8 cellular contexts compared by ENCODE assay signal in the genomic region with DNA sequence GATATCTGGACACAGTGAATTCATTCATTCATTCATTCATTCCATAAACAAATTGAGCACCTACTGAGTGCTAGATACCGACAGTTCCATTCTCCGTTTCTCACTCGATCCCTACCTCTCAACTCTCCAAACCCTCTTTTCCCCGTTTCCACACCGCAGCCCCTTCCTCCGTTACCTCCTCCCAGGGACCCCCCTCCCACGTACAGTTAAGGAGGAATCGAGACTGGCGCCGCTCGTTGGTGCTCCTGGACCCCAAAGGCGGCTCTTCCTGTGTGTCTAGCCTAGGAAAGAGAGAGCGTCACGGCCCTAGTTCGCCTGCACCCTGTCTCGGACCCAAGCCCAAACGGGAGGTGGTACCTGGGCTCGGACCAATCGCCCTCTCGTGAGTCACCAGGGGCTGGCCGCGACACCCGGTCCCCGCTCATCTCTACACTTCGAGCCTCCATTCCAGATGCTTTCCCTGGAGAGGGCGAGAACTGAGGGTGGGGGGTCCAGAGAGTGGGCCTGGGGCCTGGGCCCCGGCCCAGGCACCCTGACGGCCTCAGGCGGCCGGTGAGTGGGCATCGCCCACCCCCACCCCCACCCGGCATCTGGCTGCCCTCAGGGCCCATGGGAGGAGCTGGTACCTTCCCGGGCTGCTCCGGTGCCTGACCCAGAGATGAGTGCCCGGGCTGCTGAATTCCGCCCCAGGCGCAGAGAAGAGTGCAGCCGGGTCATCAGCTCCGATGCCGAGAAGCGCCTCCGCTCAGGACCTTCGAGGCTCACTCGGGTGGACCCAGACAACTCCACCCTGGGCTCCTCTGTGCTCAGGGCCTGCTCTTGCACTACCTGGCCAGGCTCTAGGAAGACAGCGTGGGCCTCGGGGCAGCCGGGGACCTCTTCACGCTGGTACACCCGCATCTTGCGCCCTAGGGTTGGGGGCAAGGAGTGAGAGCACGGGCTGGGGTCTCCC. TPM values are rescaled to one million over a fixed set of nuclear protein-coding genes. Genes with fewer than 3 reads are reported as not detected.
DNase-seq lines count a peak whose midpoint lies in the region; ATAC-seq and TF ChIP-seq lines count a peak whose summit lies in the region.

No MANE protein-coding gene starts in this region.

- H3K36me3 ChIP-seq in liver (ENCODE audit: control insufficient read depth in 4 of 4, insufficient read depth in 3 of 4, low read depth in 1 of 4, low read length in 3 of 4) (no peaks in the 10 kb centered on the region), upper lobe of left lung (no peaks in the 10 kb centered on the region)

- no peak for TF ChIP-seq EP300 in upper lobe of left lung (IDR thresholded peaks at IDR 0.05)

- H3K27me3 ChIP-seq in liver (ENCODE audit: control insufficient read depth in 4 of 4, insufficient read depth in 4 of 4, low read length in 3 of 4) (no peaks in the 10 kb centered on the region), upper lobe of left lung (no peaks in the 10 kb centered on the region)

- no peak for ATAC-seq in activated naive CD8-positive, alpha-beta T cell treated with anti-CD3 and anti-CD28 coated beads, Interleukin-2, amount 50 U/mL, for 24 hours
- no peak for ATAC-seq in upper lobe of left lung (ENCODE audit: low FRiP score in 2 of 2)

- peaks cover 19% of the 10 kb centered on the region for H3K4me1 Mint-ChIP-seq in activated naive CD4-positive, alpha-beta T cell treated with anti-CD3 and anti-CD28 coated beads, Interleukin-2, amount 10 ng/mL, durations not matched to agents 7 days and 5 days
- peaks cover 9% of the 10 kb centered on the region for H3K4me1 Mint-ChIP-seq in activated naive CD8-positive, alpha-beta T cell treated with anti-CD3 and anti-CD28 coated beads, Interleukin-2, amount 50 U/mL, for 24 hours

- H3K4me3 Mint-ChIP-seq in activated naive CD4-positive, alpha-beta T cell treated with anti-CD3 and anti-CD28 coated beads, Interleukin-2, amount 10 ng/mL, durations not matched to agents 7 days and 5 days = peak overlapping the region; percentile 86
- H3K4me3 Mint-ChIP-seq in activated naive CD8-positive, alpha-beta T cell treated with anti-CD3 and anti-CD28 coated beads, Interleukin-2, amount 50 U/mL, for 24 hours = peak overlapping the region; percentile 83

- peaks cover 0 to 7% (median under 1%) of the 10 kb centered on the region in 4 donors for H3K4me1 ChIP-seq in liver (ENCODE audit: control insufficient read depth in 4 of 4, insufficient read depth in 4 of 4, low read length in 3 of 4)
- peaks cover 8 to 33% (median 18%) of the 10 kb centered on the region in 4 donors for H3K4me1 ChIP-seq in upper lobe of left lung

- CTCF ChIA-PET in activated naive CD4-positive, alpha-beta T cell treated with anti-CD3 and anti-CD28 coated beads, Interleukin-2, amount 10 ng/mL, durations not matched to agents 7 days and 5 days (lab: Charles Lee) = interaction anchor here (0.6 to 1.5 kb wide), 4 partner anchors 10 to 52 kb away, joined by 3 to 6 read pairs (median 3); a partner anchor contains a TSS

- peak overlapping the region in 1 of 2 donors; percentile 42 for H3K9ac ChIP-seq in liver (ENCODE audit: low read depth in 1 of 2, low read length in 2 of 2)

- TF ChIP-seq CTCF in liver (IDR thresholded peaks at IDR 0.05; ENCODE audit: low read depth, low read length, missing input control) = no peak
- no peak for TF ChIP-seq CTCF in upper lobe of left lung (IDR thresholded peaks at IDR 0.05)

- TF ChIP-seq POLR2A in upper lobe of left lung (IDR thresholded peaks at IDR 0.05) = no peak

- H3K36me3 Mint-ChIP-seq in activated naive CD4-positive, alpha-beta T cell treated with anti-CD3 and anti-CD28 coated beads, Interleukin-2, amount 10 ng/mL, durations not matched to agents 7 days and 5 days = peaks cover 5% of the 10 kb centered on the region
- no peaks in the 10 kb centered on the region for H3K36me3 Mint-ChIP-seq in activated naive CD8-positive, alpha-beta T cell treated with anti-CD3 and anti-CD28 coated beads, Interleukin-2, amount 50 U/mL, for 24 hours (ENCODE audit: low read depth)

- WGBS in liver = 79% methylated on average over 51 of the region's 51 CpGs
- WGBS in upper lobe of left lung, 2 donors = 39 to 62% methylated on average over 24 to 51 of the region's 51 CpGs

- H3K27ac ChIP-seq in liver (ENCODE audit: low read depth in 1 of 2, low read length in 2 of 2) (peak overlapping the region; percentile 87 to 89), upper lobe of left lung (peak overlapping the region; percentile 89 to 92 (median 91))

- H3K27me3 Mint-ChIP-seq in activated naive CD4-positive, alpha-beta T cell treated with anti-CD3 and anti-CD28 coated beads, Interleukin-2, amount 10 ng/mL, durations not matched to agents 7 days and 5 days = peaks cover 15% of the 10 kb centered on the region
- H3K27me3 Mint-ChIP-seq in activated naive CD8-positive, alpha-beta T cell treated with anti-CD3 and anti-CD28 coated beads, Interleukin-2, amount 50 U/mL, for 24 hours = no peaks in the 10 kb centered on the region

- H3K4me3 ChIP-seq in liver (ENCODE audit: low read depth in 1 of 3, low read length in 3 of 3) (peak overlapping the region in 1 of 3 donors; percentile 57), upper lobe of left lung (peak overlapping the region; percentile 2 to 72 (median 60))

- peak overlapping the region; percentile 99 for H3K27ac Mint-ChIP-seq in activated naive CD4-positive, alpha-beta T cell treated with anti-CD3 and anti-CD28 coated beads, Interleukin-2, amount 10 ng/mL, durations not matched to agents 7 days and 5 days
- peak overlapping the region; percentile 83 for H3K27ac Mint-ChIP-seq in activated naive CD8-positive, alpha-beta T cell treated with anti-CD3 and anti-CD28 coated beads, Interleukin-2, amount 50 U/mL, for 24 hours

- peak; percentile 44 for DNase-seq in activated naive CD4-positive, alpha-beta T cell treated with anti-CD3 and anti-CD28 coated beads, Interleukin-2, amount 10 ng/mL, durations not matched to agents 7 days and 5 days
- DNase-seq in activated naive CD4-positive, alpha-beta T cell (lab: John Stamatoyannopoulos, UW) = no peak
- DNase-seq in activated naive CD8-positive, alpha-beta T cell treated with anti-CD3 and anti-CD28 coated beads, Interleukin-2, amount 50 U/mL, for 24 hours = peak; percentile 22
- DNase-seq in upper lobe of left lung = peak in 1 of 2 donors; percentile 79
- no peak for DNase-seq in MV-4-11 (lab: John Stamatoyannopoulos, UW)
- DNase-seq in 8988T = no peak
- no peak for DNase-seq in activated CD4-positive, CD25-positive, alpha-beta regulatory T cell treated with anti-CD3 and anti-CD28 coated beads, Interleukin-2, amount 50 U/mL, for 72 hours

- no peaks in the 10 kb centered on the region for H3K9me3 Mint-ChIP-seq in activated naive CD4-positive, alpha-beta T cell treated with anti-CD3 and anti-CD28 coated beads, Interleukin-2, amount 10 ng/mL, durations not matched to agents 7 days and 5 days
- no peaks in the 10 kb centered on the region for H3K9me3 Mint-ChIP-seq in activated naive CD8-positive, alpha-beta T cell treated with anti-CD3 and anti-CD28 coated beads, Interleukin-2, amount 50 U/mL, for 24 hours

- H3K9me3 ChIP-seq in liver (ENCODE audit: control insufficient read depth in 4 of 4, low read length in 3 of 4) (no peaks in the 10 kb centered on the region), upper lobe of left lung (no peaks in the 10 kb centered on the region)

- TF ChIP-seq RAD21 in liver (IDR thresholded peaks at IDR 0.05) = no peak

TF ChIP-seq in liver, 16 proteins besides CTCF, POLR2A, EP300 and RAD21 (continues in another document):
- TF ChIP-seq FOXA2 (IDR thresholded peaks at IDR 0.05) (no peak), HNF4G (IDR thresholded peaks at IDR 0.05) (no peak), EGR1 (IDR thresholded peaks at IDR 0.05; ENCODE audit: low read depth in 2 of 2) (no peak), RXRA (IDR thresholded peaks at IDR 0.05) (no peak), SP1 (IDR thresholded peaks at IDR 0.05) (no peak), NR2F2 (IDR thresholded peaks at IDR 0.05) (no peak), YY1 (IDR thresholded peaks at IDR 0.05) (no peak), TAF1 (conservative IDR thresholded peaks at IDR 0.05) (no peak), FOXA1 (IDR thresholded peaks at IDR 0.05) (no peak), JUND (IDR thresholded peaks at IDR 0.05) (no peak)
- TF ChIP-seq, protein P1, sequence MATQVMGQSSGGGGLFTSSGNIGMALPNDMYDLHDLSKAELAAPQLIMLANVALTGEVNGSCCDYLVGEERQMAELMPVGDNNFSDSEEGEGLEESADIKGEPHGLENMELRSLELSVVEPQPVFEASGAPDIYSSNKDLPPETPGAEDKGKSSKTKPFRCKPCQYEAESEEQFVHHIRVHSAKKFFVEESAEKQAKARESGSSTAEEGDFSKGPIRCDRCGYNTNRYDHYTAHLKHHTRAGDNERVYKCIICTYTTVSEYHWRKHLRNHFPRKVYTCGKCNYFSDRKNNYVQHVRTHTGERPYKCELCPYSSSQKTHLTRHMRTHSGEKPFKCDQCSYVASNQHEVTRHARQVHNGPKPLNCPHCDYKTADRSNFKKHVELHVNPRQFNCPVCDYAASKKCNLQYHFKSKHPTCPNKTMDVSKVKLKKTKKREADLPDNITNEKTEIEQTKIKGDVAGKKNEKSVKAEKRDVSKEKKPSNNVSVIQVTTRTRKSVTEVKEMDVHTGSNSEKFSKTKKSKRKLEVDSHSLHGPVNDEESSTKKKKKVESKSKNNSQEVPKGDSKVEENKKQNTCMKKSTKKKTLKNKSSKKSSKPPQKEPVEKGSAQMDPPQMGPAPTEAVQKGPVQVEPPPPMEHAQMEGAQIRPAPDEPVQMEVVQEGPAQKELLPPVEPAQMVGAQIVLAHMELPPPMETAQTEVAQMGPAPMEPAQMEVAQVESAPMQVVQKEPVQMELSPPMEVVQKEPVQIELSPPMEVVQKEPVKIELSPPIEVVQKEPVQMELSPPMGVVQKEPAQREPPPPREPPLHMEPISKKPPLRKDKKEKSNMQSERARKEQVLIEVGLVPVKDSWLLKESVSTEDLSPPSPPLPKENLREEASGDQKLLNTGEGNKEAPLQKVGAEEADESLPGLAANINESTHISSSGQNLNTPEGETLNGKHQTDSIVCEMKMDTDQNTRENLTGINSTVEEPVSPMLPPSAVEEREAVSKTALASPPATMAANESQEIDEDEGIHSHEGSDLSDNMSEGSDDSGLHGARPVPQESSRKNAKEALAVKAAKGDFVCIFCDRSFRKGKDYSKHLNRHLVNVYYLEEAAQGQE (IDR thresholded peaks at IDR 0.05) = no peak
- TF ChIP-seq, protein P2, sequence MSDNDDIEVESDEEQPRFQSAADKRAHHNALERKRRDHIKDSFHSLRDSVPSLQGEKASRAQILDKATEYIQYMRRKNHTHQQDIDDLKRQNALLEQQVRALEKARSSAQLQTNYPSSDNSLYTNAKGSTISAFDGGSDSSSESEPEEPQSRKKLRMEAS (IDR thresholded peaks at IDR 0.05) = no peak

RNA-seq across cellular contexts. Expression of a gene that starts 4.9 kb away (rescaled TPM):
- total RNA-seq in liver (1 to 10 TPM in 1 of 2 donors, under 1 TPM in 1; 0.79 to 3.0 TPM), upper lobe of left lung (10 to 100 TPM in 4 of 6 donors, 1 to 10 TPM in 2; 3.5 to 70.2 (median 12.6) TPM)
- 1 to 10 TPM; 1.9 to 3.2 TPM for polyA plus RNA-seq in liver

RNA-seq across cellular contexts. Expression of a gene that starts 29.4 kb away (rescaled TPM):
- total RNA-seq in liver (1 to 10 TPM; 2.5 to 2.7 TPM), upper lobe of left lung (10 to 100 TPM in 2 of 6 donors, 1 to 10 TPM in 4; 3.0 to 11.6 (median 8.0) TPM)
- 1 to 10 TPM in 1 of 2 donors, under 1 TPM in 1; 0.96 to 2.4 TPM for polyA plus RNA-seq in liver

RNA-seq across cellular contexts. Expression of a gene that starts 51.7 kb away (rescaled TPM):
- total RNA-seq in liver (10 to 100 TPM in 1 of 2 donors, 1 to 10 TPM in 1; 5.8 to 11.1 TPM), upper lobe of left lung (10 to 100 TPM; 21.0 to 66.3 (median 38.7) TPM)
- 1 to 10 TPM; 2.9 to 7.9 TPM for polyA plus RNA-seq in liver

Comparison
In these comparisons a context has a peak if more than half of its experiments do, and no peak if none do; other contexts are left out.
1. DNase-seq: peak in activated naive CD4-positive, alpha-beta T cell treated with anti-CD3 and anti-CD28 coated beads, Interleukin-2, amount 10 ng/mL, durations not matched to agents 7 days and 5 days (single experiment) and activated naive CD8-positive, alpha-beta T cell treated with anti-CD3 and anti-CD28 coated beads, Interleukin-2, amount 50 U/mL, for 24 hours (single experiment); none in activated naive CD4-positive, alpha-beta T cell (0 of 4), MV-4-11 (single experiment), 8988T (single experiment) and activated CD4-positive, CD25-positive, alpha-beta regulatory T cell treated with anti-CD3 and anti-CD28 coated beads, Interleukin-2, amount 50 U/mL, for 72 hours (single experiment).